8 cellular contexts compared by ENCODE assay signal in genomic region chr3:194671511-194671899, GRCh38. TPM values are rescaled to one million over a fixed set of nuclear protein-coding genes. Genes with fewer than 3 reads are reported as not detected.
DNase-seq lines count a peak whose midpoint lies in the region; ATAC-seq and TF ChIP-seq lines count a peak whose summit lies in the region.

No MANE protein-coding gene starts in this region.

- H3K27me3 Mint-ChIP-seq in activated CD4-positive, alpha-beta T cell treated with anti-CD3 and anti-CD28 coated beads for 36 hours = peaks cover 2% of the 10 kb centered on the region

- ATAC-seq in activated CD4-positive, alpha-beta T cell treated with anti-CD3 and anti-CD28 coated beads for 36 hours = no peak
- ATAC-seq in HG02970 (IDR thresholded peaks at IDR 0.05; ENCODE audit: low FRiP score, unreplicated experiment) = no peak

- peak overlapping the region; percentile 94 for H3K27ac ChIP-seq in smooth muscle cell (ENCODE audit: low read depth)

- peaks cover 7% of the 10 kb centered on the region for H4K20me1 ChIP-seq in smooth muscle cell (ENCODE audit: low read depth)

- intact Hi-C loops in activated CD4-positive, alpha-beta T cell treated with anti-CD3 and anti-CD28 coated beads for 36 hours (cut with DNase I, micrococcal nuclease) = loop anchor here (1.0 to 5.0 kb wide), 6 partner anchors 184 to 1236 kb away; partner anchors contain the start of genes ATP13A3 (in 1 of the 2), HES1 (in 1 of the 2), PPP1R2 (in 1 of the 2) and TNK2 (in 1 of the 2)

- TF ChIP-seq CTCF in smooth muscle cell (IDR thresholded peaks at IDR 0.05; ENCODE audit: borderline replicate concordance, insufficient read depth, poor library complexity, severe bottlenecking) = peak; percentile 67

- H3K4me3 ChIP-seq in iPS-15b (ENCODE audit: low read depth, low read length) (peak overlapping the region; percentile 77), smooth muscle cell (peak overlapping the region; percentile 88)

- peaks cover 33% of the 10 kb centered on the region for H3K79me2 ChIP-seq in smooth muscle cell (ENCODE audit: low read depth)

- peaks cover 20% of the 10 kb centered on the region for H3K36me3 Mint-ChIP-seq in activated CD4-positive, alpha-beta T cell treated with anti-CD3 and anti-CD28 coated beads for 36 hours (ENCODE audit: low read depth)

- H3K9me3 ChIP-seq in iPS-15b (ENCODE audit: control insufficient read depth, insufficient read depth, low read length) (no peaks in the 10 kb centered on the region), smooth muscle cell (replicated peaks; ENCODE audit: low read depth) (no peaks in the 10 kb centered on the region)

- CTCF ChIA-PET in activated CD4-positive, alpha-beta T cell treated with anti-CD3 and anti-CD28 coated beads for 36 hours (lab: Charles Lee) = interaction anchor here (0.6 to 10.8 kb wide), 35 partner anchors 11 to 871 kb away, joined by 3 to 156 read pairs (median 4); partner anchors contain the start of genes FAM43A, PPP1R2, TMEM44 and XXYLT1
- CTCF ChIA-PET in HEK293T (lab: Yijun Ruan, JAX) = interaction anchor here (0.6 to 0.7 kb wide), 3 partner anchors 56 to 555 kb away, joined by 3 read pairs; no protein-coding TSS in a partner anchor

- H3K9me3 Mint-ChIP-seq in activated CD4-positive, alpha-beta T cell treated with anti-CD3 and anti-CD28 coated beads for 36 hours (ENCODE audit: low read depth) = no peaks in the 10 kb centered on the region

- H2AFZ ChIP-seq in smooth muscle cell (ENCODE audit: low read depth) = peak overlapping the region; percentile 90

- H3K36me3 ChIP-seq in iPS-15b (ENCODE audit: control insufficient read depth, insufficient read depth, low read length) (peaks cover 2% of the 10 kb centered on the region), smooth muscle cell (ENCODE audit: low read depth) (no peaks in the 10 kb centered on the region)

- H3K4me3 Mint-ChIP-seq in activated CD4-positive, alpha-beta T cell treated with anti-CD3 and anti-CD28 coated beads for 36 hours = peak overlapping the region; percentile 100

- peak overlapping the region; percentile 95 for H3K4me2 ChIP-seq in smooth muscle cell

- H3K4me1 Mint-ChIP-seq in activated CD4-positive, alpha-beta T cell treated with anti-CD3 and anti-CD28 coated beads for 36 hours = peaks cover 57% of the 10 kb centered on the region

- POLR2A ChIA-PET in activated CD4-positive, alpha-beta T cell treated with anti-CD3 and anti-CD28 coated beads for 36 hours (lab: Charles Lee) = interaction anchor here (0.6 to 1.0 kb wide), 3 partner anchors 10 to 87 kb away, joined by 3 read pairs; no protein-coding TSS in a partner anchor
- POLR2A ChIA-PET in HEK293T (lab: Yijun Ruan, JAX) = interaction anchor here (0.7 to 2.3 kb wide), 6 partner anchors 11 to 530 kb away, joined by 3 to 8 read pairs (median 4); partner anchors contain the start of gene TMEM44

- H3K4me1 ChIP-seq in iPS-15b (ENCODE audit: control insufficient read depth, insufficient read depth, low read length) (peaks cover 4% of the 10 kb centered on the region), smooth muscle cell (ENCODE audit: low read depth) (peaks cover 17% of the 10 kb centered on the region)

- WGBS in smooth muscle cell (ENCODE audit: low lambda C conversion rate) = 0% methylated on average over 5 of the region's 5 CpGs

- H3K9ac ChIP-seq in iPS-15b (ENCODE audit: low read depth, low read length) = peak overlapping the region; percentile 94
- H3K9ac ChIP-seq in smooth muscle cell (ENCODE audit: low read depth) = peak overlapping the region; percentile 98

- H3F3A ChIP-seq in smooth muscle cell (ENCODE audit: low read depth) = no peaks in the 10 kb centered on the region

- DNase-seq in activated CD4-positive, alpha-beta T cell treated with anti-CD3 and anti-CD28 coated beads for 36 hours = peak; percentile 44
- DNase-seq in activated CD4-positive, alpha-beta T cell treated with anti-CD3 and anti-CD28 coated beads for 1 hour = no peak
- DNase-seq in HEK293T (ENCODE audit: extremely low spot score) (no peak), NCI-H345 (lab: John Stamatoyannopoulos, UW) (peak; percentile 36), amniotic epithelial cell (ENCODE audit: low read depth) (peak; percentile 37), smooth muscle cell (lab: John Stamatoyannopoulos, UW; ENCODE audit: unreplicated experiment) (no peak)

- H3K27me3 ChIP-seq in iPS-15b (ENCODE audit: control insufficient read depth, insufficient read depth, low read length) (no peaks in the 10 kb centered on the region), smooth muscle cell (ENCODE audit: low read depth) (no peaks in the 10 kb centered on the region)

- peak overlapping the region; percentile 96 for H3K27ac Mint-ChIP-seq in activated CD4-positive, alpha-beta T cell treated with anti-CD3 and anti-CD28 coated beads for 36 hours

TF ChIP-seq in HEK293T, 16 proteins besides CTCF, POLR2A, EP300 and RAD21:
- no peak for TF ChIP-seq ARNT (IDR thresholded peaks at IDR 0.05)
- TF ChIP-seq PKNOX1 (IDR thresholded peaks at IDR 0.05) = peak; percentile 58
- TF ChIP-seq L3MBTL2 (conservative IDR thresholded peaks at IDR 0.05) = no peak

RNA-seq across cellular contexts. Expression of gene LSG1, which starts 0.5 kb away (rescaled TPM):
- 10 to 100 TPM; 41.4 to 43.9 TPM for total RNA-seq in activated CD4-positive, alpha-beta T cell treated with anti-CD3 and anti-CD28 coated beads for 36 hours
- 29.0 and 29.1 TPM in 2 replicates for total RNA-seq in smooth muscle cell
- polyA plus RNA-seq in smooth muscle cell = 14.0 and 19.8 TPM in 2 replicates

RNA-seq across cellular contexts. Expression of gene FAM43A, which starts 14.2 kb away (rescaled TPM):
- total RNA-seq in activated CD4-positive, alpha-beta T cell treated with anti-CD3 and anti-CD28 coated beads for 36 hours = 1 to 10 TPM; 5.0 to 5.1 TPM
- total RNA-seq in smooth muscle cell = 19.0 and 40.9 TPM in 2 replicates
- 54.4 and 73.4 TPM in 2 replicates for polyA plus RNA-seq in smooth muscle cell

RNA-seq across cellular contexts. Expression of gene TMEM44, which starts 38.3 kb away (rescaled TPM):
- 1 to 10 TPM; 3.7 to 4.7 TPM for total RNA-seq in activated CD4-positive, alpha-beta T cell treated with anti-CD3 and anti-CD28 coated beads for 36 hours
- total RNA-seq in smooth muscle cell = 4.2 and 12.7 TPM in 2 replicates
- polyA plus RNA-seq in smooth muscle cell = 18.4 and 19.4 TPM in 2 replicates

Comparison
In these comparisons a context has a peak if more than half of its experiments do, and no peak if none do; other contexts are left out.
1. DNase-seq: peak in activated CD4-positive, alpha-beta T cell treated with anti-CD3 and anti-CD28 coated beads for 36 hours (single experiment), NCI-H345 (single experiment) and amniotic epithelial cell (single experiment); none in activated CD4-positive, alpha-beta T cell treated with anti-CD3 and anti-CD28 coated beads for 1 hour (single experiment), HEK293T (single experiment) and smooth muscle cell (single experiment).